ENCODE assay signal across 16 cellular contexts in genomic region chr2:172930871-172931255, GRCh38.
DNase-seq lines count a peak whose midpoint lies in the region; ATAC-seq and TF ChIP-seq lines count a peak whose summit lies in the region.
"Had no signal": no experiment of that assay in that cellular context is flagged by ENCODE, and none has a peak within 500 bp of the region (broad histone marks: within the 10 kb centered on the region; RNA-seq: fewer than 3 reads in every experiment).

No MANE protein-coding gene starts in this region.

- peaks cover 0 to 51% of the 10 kb centered on the region in 2 donors for H3K4me1 ChIP-seq in right atrium auricular region

- H3K36me3 Mint-ChIP-seq in mesothelial cell of epicardium, result no peaks in the 10 kb centered on the region
- H3K36me3 Mint-ChIP-seq: activated naive CD8-positive, alpha-beta T cell treated with anti-CD3 and anti-CD28 coated beads for 36 hours; natural killer cell treated with Interleukin-12 subunit alpha and Interleukin-12 subunit beta and Interleukin-15 and Interleukin-18, amount 100 ng/mL, for 72 hours; WTC11 had no signal

- H3K27ac ChIP-seq in right atrium auricular region, result peak overlapping the region; percentile 51 to 53

- intact Hi-C loops in left ventricle myocardium superior (cut with micrococcal nuclease), result loop anchor here (5.0 kb wide), 1 partner anchor 124 kb away; no protein-coding TSS in a partner anchor

- no peaks in the 10 kb centered on the region for H3K9me3 Mint-ChIP-seq in mesothelial cell of epicardium
- H3K9me3 Mint-ChIP-seq: activated naive CD8-positive, alpha-beta T cell treated with anti-CD3 and anti-CD28 coated beads for 36 hours; central memory CD8-positive, alpha-beta T cell; H9; natural killer cell treated with Interleukin-12 subunit alpha and Interleukin-12 subunit beta and Interleukin-15 and Interleukin-18, amount 100 ng/mL, for 72 hours; stimulated activated naive CD8-positive, alpha-beta T cell treated with anti-CD3 and anti-CD28 coated beads, Interleukin-15, Interleukin-2, amounts not matched to agents 100 ng/mL and 50 ng/mL, for 24 hours; WTC11 had no signal

- peaks cover 51% of the 10 kb centered on the region for H3K4me1 Mint-ChIP-seq in mesothelial cell of epicardium
- H3K4me1 Mint-ChIP-seq: central memory CD8-positive, alpha-beta T cell had no signal

- no peaks in the 10 kb centered on the region for H3K36me3 ChIP-seq in right atrium auricular region

- H3K27ac Mint-ChIP-seq in mesothelial cell of epicardium, result peak overlapping the region; percentile 6
- H3K27ac Mint-ChIP-seq: activated naive CD8-positive, alpha-beta T cell treated with anti-CD3 and anti-CD28 coated beads for 36 hours; natural killer cell treated with Interleukin-12 subunit alpha and Interleukin-12 subunit beta and Interleukin-15 and Interleukin-18, amount 100 ng/mL, for 72 hours had no signal

- no peaks in the 10 kb centered on the region for H3K27me3 ChIP-seq in right atrium auricular region

- DNase-seq in right atrium auricular region (ENCODE audit: low spot score) (no peak), left ventricle myocardium superior (no peak), mesothelial cell of epicardium (ENCODE audit: low spot score in 2 of 2, unreplicated experiment in 2 of 2) (no peak), foreskin fibroblast (no peak), mucosa of gallbladder (ENCODE audit: low spot score) (no peak), T-helper 1 cell (no peak)
- DNase-seq: activated CD8-positive, alpha-beta memory T cell treated with anti-CD3 and anti-CD28 coated beads, Interleukin-2, amount 50 U/mL, for 48 hours; activated naive CD8-positive, alpha-beta T cell treated with anti-CD3 and anti-CD28 coated beads for 36 hours; H9 had no signal

- H3K4me3 ChIP-seq in right atrium auricular region, result no peak overlapping the region
- H3K4me3 ChIP-seq in foreskin fibroblast (ENCODE audit: low read depth in 1 of 2, low read length in 2 of 2), result no peak overlapping the region
- H3K4me3 ChIP-seq: skin epidermis had no signal

- H3K27me3 Mint-ChIP-seq in mesothelial cell of epicardium (ENCODE audit: low read depth), result no peaks in the 10 kb centered on the region

- H3K9me3 ChIP-seq in right atrium auricular region, result no peaks in the 10 kb centered on the region

- ATAC-seq in left ventricle myocardium superior (no peak), SK-N-SH treated with all-trans-retinoic acid at 6 μM for 48 hours (peak; percentile 10; the same call in 2 of the 3 replicates), GM21381 (IDR thresholded peaks at IDR 0.05; ENCODE audit: unreplicated experiment) (no peak)
- ATAC-seq: natural killer cell treated with Interleukin-12 subunit alpha and Interleukin-12 subunit beta and Interleukin-15 and Interleukin-18, amount 100 ng/mL, for 72 hours had no signal

- H3K4me3 Mint-ChIP-seq in mesothelial cell of epicardium, result no peak overlapping the region
- H3K4me3 Mint-ChIP-seq: activated naive CD8-positive, alpha-beta T cell treated with anti-CD3 and anti-CD28 coated beads for 36 hours; central memory CD8-positive, alpha-beta T cell; natural killer cell treated with Interleukin-12 subunit alpha and Interleukin-12 subunit beta and Interleukin-15 and Interleukin-18, amount 100 ng/mL, for 72 hours; stimulated activated naive CD8-positive, alpha-beta T cell treated with anti-CD3 and anti-CD28 coated beads, Interleukin-15, Interleukin-2, amounts not matched to agents 100 ng/mL and 50 ng/mL, for 24 hours had no signal

- TF ChIP-seq CTCF in right atrium auricular region (IDR thresholded peaks at IDR 0.05) (no peak), mesothelial cell of epicardium (IDR thresholded peaks at IDR 0.05; ENCODE audit: unreplicated experiment) (no peak), foreskin fibroblast (IDR thresholded peaks at IDR 0.05; ENCODE audit: low read depth, low read length) (no peak)

TF ChIP-seq in SK-N-SH treated with all-trans-retinoic acid at 6 μM for 48 hours, 23 proteins besides CTCF, POLR2A, EP300 and RAD21:
- TF ChIP-seq ISL1 (CRISPR knock-in tag; IDR thresholded peaks at IDR 0.05), result no peak
- TF ChIP-seq ZFP3 (CRISPR knock-in tag; IDR thresholded peaks at IDR 0.05), result no peak
- TF ChIP-seq PPARA (CRISPR knock-in tag; IDR thresholded peaks at IDR 0.05; ENCODE audit: borderline replicate concordance), result no peak
- TF ChIP-seq TCF4 (CRISPR knock-in tag; IDR thresholded peaks at IDR 0.05; ENCODE audit: borderline replicate concordance), result no peak
- no peak for TF ChIP-seq ZC3H10 (CRISPR knock-in tag; IDR thresholded peaks at IDR 0.05)
- no peak for TF ChIP-seq ZNF565 (CRISPR knock-in tag; conservative IDR thresholded peaks at IDR 0.05; ENCODE audit: low read depth)
- TF ChIP-seq CSRNP3 (CRISPR knock-in tag; IDR thresholded peaks at IDR 0.05), result no peak
- TF ChIP-seq, protein P1, sequence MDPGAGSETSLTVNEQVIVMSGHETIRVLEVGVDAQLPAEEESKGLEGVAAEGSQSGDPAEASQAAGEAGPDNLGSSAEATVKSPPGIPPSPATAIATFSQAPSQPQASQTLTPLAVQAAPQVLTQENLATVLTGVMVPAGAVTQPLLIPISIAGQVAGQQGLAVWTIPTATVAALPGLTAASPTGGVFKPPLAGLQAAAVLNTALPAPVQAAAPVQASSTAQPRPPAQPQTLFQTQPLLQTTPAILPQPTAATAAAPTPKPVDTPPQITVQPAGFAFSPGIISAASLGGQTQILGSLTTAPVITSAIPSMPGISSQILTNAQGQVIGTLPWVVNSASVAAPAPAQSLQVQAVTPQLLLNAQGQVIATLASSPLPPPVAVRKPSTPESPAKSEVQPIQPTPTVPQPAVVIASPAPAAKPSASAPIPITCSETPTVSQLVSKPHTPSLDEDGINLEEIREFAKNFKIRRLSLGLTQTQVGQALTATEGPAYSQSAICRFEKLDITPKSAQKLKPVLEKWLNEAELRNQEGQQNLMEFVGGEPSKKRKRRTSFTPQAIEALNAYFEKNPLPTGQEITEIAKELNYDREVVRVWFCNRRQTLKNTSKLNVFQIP (CRISPR knock-in tag; IDR thresholded peaks at IDR 0.05; ENCODE audit: borderline replicate concordance, low read depth), result no peak
- TF ChIP-seq TOX (CRISPR knock-in tag; IDR thresholded peaks at IDR 0.05; ENCODE audit: borderline replicate concordance), result no peak
- no peak for TF ChIP-seq ESRRG (CRISPR knock-in tag; IDR thresholded peaks at IDR 0.05)
- TF ChIP-seq, protein P2, sequence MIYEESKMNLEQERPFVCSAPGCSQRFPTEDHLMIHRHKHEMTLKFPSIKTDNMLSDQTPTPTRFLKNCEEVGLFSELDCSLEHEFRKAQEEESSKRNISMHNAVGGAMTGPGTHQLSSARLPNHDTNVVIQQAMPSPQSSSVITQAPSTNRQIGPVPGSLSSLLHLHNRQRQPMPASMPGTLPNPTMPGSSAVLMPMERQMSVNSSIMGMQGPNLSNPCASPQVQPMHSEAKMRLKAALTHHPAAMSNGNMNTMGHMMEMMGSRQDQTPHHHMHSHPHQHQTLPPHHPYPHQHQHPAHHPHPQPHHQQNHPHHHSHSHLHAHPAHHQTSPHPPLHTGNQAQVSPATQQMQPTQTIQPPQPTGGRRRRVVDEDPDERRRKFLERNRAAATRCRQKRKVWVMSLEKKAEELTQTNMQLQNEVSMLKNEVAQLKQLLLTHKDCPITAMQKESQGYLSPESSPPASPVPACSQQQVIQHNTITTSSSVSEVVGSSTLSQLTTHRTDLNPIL (CRISPR knock-in tag; IDR thresholded peaks at IDR 0.05; ENCODE audit: low read depth), result no peak
- no peak for TF ChIP-seq OSR1 (CRISPR knock-in tag; IDR thresholded peaks at IDR 0.05)
- TF ChIP-seq GLIS3 (CRISPR knock-in tag; IDR thresholded peaks at IDR 0.05), result no peak
- TF ChIP-seq, protein P3, sequence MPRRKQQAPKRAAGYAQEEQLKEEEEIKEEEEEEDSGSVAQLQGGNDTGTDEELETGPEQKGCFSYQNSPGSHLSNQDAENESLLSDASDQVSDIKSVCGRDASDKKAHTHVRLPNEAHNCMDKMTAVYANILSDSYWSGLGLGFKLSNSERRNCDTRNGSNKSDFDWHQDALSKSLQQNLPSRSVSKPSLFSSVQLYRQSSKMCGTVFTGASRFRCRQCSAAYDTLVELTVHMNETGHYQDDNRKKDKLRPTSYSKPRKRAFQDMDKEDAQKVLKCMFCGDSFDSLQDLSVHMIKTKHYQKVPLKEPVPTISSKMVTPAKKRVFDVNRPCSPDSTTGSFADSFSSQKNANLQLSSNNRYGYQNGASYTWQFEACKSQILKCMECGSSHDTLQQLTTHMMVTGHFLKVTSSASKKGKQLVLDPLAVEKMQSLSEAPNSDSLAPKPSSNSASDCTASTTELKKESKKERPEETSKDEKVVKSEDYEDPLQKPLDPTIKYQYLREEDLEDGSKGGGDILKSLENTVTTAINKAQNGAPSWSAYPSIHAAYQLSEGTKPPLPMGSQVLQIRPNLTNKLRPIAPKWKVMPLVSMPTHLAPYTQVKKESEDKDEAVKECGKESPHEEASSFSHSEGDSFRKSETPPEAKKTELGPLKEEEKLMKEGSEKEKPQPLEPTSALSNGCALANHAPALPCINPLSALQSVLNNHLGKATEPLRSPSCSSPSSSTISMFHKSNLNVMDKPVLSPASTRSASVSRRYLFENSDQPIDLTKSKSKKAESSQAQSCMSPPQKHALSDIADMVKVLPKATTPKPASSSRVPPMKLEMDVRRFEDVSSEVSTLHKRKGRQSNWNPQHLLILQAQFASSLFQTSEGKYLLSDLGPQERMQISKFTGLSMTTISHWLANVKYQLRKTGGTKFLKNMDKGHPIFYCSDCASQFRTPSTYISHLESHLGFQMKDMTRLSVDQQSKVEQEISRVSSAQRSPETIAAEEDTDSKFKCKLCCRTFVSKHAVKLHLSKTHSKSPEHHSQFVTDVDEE (CRISPR knock-in tag; IDR thresholded peaks at IDR 0.05), result no peak
- TF ChIP-seq ZNF70 (CRISPR knock-in tag; IDR thresholded peaks at IDR 0.05), result no peak
- TF ChIP-seq ZFP30 (CRISPR knock-in tag; IDR thresholded peaks at IDR 0.05), result no peak
